In genomic region chrX:12985336-12985735, GRCh38 we compare ENCODE assay signal across 1 cellular context.
TF ChIP-seq lines count a peak whose summit lies in the region.

No MANE protein-coding gene starts in this region.

TF ChIP-seq in GM12878, 131 proteins besides CTCF, POLR2A, EP300 and RAD21 (continued from another document):
- TF ChIP-seq PKNOX1 (IDR thresholded peaks at IDR 0.05) = no peak
